Comparison of ENCODE assay signal across 19 cellular contexts in genomic region chr2:197866449-197866848, GRCh38.
"Had no signal": no experiment of that assay in that cellular context is flagged by ENCODE, and none has a peak within 500 bp of the region (broad histone marks: within the 10 kb centered on the region; RNA-seq: fewer than 3 reads in every experiment).

No MANE protein-coding gene starts in this region.

- ATAC-seq: gastrocnemius medialis, mucosa of descending colon, natural killer cell had no signal

- H3K9me3 Mint-ChIP-seq: natural killer cell, neural crest cell had no signal

- H3K36me3 Mint-ChIP-seq: natural killer cell had no signal

- H3K4me3 ChIP-seq: dorsolateral prefrontal cortex, esophagus muscularis mucosa, gastrocnemius medialis, mucosa of descending colon, stomach, thoracic aorta, transverse colon had no signal

- DNase-seq: cortex of kidney; dorsolateral prefrontal cortex; effector CD8-positive, alpha-beta T cell; gastrocnemius medialis; kidney; left cardiac atrium; mucosa of descending colon; natural killer cell; posterior cingulate gyrus; small intestine; stimulated activated CD4-positive, alpha-beta T cell treated with anti-CD3 and anti-CD28 coated beads, Interleukin-12 subunit alpha, Interleukin-12 subunit beta, amount 100 ng/mL, for 4 hours; stimulated activated naive CD4-positive, alpha-beta T cell; stomach; substantia nigra; transverse colon had no signal

- H3K27ac ChIP-seq: dorsolateral prefrontal cortex, epithelial cell of prostate, esophagus muscularis mucosa, gastrocnemius medialis, stomach, thoracic aorta, transverse colon had no signal

- H3K27me3 ChIP-seq: dorsolateral prefrontal cortex, esophagus muscularis mucosa, gastrocnemius medialis, stomach, transverse colon had no signal

- H3K9me3 ChIP-seq: esophagus muscularis mucosa, gastrocnemius medialis, mucosa of descending colon, stomach, thoracic aorta, transverse colon had no signal

- H3K4me1 Mint-ChIP-seq: natural killer cell, neural crest cell had no signal

- H3K36me3 ChIP-seq: esophagus muscularis mucosa, gastrocnemius medialis, stomach, thoracic aorta, transverse colon had no signal

- FAIRE-seq: kidney, small intestine had no signal

- H3K4me3 Mint-ChIP-seq: natural killer cell, neural crest cell had no signal

- H3K27ac Mint-ChIP-seq: natural killer cell had no signal
